ENCODE assay signal across 1 cellular context in the genomic region with DNA sequence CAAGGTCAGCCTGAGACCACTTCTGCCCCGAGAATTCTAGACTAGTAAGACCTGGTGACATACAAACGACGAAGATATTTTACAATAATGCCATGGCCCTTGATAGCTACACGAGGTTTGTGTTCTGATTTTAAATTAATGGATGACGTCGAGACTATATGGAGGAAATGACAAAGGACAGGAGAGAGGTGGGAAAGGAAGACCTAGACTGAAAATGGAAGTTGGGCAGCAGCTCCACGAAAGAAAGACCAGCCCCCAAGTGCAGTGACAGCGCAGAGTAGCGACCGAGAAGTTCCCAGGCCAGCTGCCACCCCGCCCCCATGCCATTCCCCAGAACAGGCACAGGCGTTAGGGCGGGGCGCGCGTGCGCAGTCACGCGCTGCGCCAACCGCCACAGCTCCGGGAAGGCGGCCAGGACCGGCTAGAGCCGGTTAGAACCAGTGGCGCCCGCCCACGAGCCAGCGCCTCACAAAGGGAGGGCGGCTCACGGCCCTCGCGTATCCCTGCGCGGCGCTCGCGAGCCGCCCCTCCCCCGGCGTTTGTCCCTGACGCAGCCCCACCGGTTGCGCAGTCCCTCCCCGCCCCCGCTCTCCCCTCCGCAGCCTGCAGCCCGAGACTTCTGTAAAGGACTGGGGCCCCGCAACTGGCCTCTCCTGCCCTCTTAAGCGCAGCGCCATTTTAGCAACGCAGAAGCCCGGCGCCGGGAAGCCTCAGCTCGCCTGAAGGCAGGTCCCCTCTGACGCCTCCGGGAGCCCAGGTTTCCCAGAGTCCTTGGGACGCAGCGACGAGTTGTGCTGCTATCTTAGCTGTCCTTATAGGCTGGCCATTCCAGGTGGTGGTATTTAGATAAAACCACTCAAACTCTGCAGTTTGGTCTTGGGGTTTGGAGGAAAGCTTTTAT.
A peak's percentile ranks its signal among the peaks of the same experiment; 100 is the strongest.
TF ChIP-seq lines count a peak whose summit lies in the region.

No MANE protein-coding gene starts in this region.

TF ChIP-seq in K562, 482 proteins besides CTCF, POLR2A, EP300 and RAD21 (continued from another document and continues in another):
- peak; percentile 100 for TF ChIP-seq KLF16 (IDR thresholded peaks at IDR 0.05)
- TF ChIP-seq ASH1L (IDR thresholded peaks at IDR 0.05; ENCODE audit: borderline replicate concordance, low read depth, partially characterized antibody): no peak
- TF ChIP-seq, protein P1, sequence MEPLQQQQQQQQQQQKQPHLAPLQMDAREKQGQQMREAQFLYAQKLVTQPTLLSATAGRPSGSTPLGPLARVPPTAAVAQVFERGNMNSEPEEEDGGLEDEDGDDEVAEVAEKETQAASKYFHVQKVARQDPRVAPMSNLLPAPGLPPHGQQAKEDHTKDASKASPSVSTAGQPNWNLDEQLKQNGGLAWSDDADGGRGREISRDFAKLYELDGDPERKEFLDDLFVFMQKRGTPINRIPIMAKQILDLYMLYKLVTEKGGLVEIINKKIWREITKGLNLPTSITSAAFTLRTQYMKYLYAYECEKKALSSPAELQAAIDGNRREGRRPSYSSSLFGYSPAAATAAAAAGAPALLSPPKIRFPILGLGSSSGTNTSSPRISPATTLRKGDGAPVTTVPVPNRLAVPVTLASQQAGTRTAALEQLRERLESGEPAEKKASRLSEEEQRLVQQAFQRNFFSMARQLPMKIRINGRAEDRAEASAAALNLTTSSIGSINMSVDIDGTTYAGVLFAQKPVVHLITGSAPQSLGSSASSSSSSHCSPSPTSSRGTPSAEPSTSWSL (CRISPR knock-in tag; IDR thresholded peaks at IDR 0.05; ENCODE audit: borderline replicate concordance): no peak
- no peak for TF ChIP-seq ZNF217 (CRISPR knock-in tag; IDR thresholded peaks at IDR 0.05)
- TF ChIP-seq ZFP36 (IDR thresholded peaks at IDR 0.05; ENCODE audit: low read depth, low read length, partially characterized antibody): peak; percentile 29
- TF ChIP-seq, protein P2, sequence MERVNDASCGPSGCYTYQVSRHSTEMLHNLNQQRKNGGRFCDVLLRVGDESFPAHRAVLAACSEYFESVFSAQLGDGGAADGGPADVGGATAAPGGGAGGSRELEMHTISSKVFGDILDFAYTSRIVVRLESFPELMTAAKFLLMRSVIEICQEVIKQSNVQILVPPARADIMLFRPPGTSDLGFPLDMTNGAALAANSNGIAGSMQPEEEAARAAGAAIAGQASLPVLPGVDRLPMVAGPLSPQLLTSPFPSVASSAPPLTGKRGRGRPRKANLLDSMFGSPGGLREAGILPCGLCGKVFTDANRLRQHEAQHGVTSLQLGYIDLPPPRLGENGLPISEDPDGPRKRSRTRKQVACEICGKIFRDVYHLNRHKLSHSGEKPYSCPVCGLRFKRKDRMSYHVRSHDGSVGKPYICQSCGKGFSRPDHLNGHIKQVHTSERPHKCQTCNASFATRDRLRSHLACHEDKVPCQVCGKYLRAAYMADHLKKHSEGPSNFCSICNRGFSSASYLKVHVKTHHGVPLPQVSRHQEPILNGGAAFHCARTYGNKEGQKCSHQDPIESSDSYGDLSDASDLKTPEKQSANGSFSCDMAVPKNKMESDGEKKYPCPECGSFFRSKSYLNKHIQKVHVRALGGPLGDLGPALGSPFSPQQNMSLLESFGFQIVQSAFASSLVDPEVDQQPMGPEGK (CRISPR knock-in tag; IDR thresholded peaks at IDR 0.05; ENCODE audit: borderline replicate concordance): no peak
- TF ChIP-seq, protein P3, sequence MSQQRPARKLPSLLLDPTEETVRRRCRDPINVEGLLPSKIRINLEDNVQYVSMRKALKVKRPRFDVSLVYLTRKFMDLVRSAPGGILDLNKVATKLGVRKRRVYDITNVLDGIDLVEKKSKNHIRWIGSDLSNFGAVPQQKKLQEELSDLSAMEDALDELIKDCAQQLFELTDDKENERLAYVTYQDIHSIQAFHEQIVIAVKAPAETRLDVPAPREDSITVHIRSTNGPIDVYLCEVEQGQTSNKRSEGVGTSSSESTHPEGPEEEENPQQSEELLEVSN (IDR thresholded peaks at IDR 0.05; ENCODE audit: borderline replicate concordance in 1 of 2, extremely low read depth in 1 of 2, insufficient read depth in 1 of 2, insufficient read length in 1 of 2, low read depth in 1 of 2, low read length in 1 of 2, poor library complexity in 1 of 2, severe bottlenecking in 1 of 2): peak; percentile 65 to 86
- TF ChIP-seq, protein P4, sequence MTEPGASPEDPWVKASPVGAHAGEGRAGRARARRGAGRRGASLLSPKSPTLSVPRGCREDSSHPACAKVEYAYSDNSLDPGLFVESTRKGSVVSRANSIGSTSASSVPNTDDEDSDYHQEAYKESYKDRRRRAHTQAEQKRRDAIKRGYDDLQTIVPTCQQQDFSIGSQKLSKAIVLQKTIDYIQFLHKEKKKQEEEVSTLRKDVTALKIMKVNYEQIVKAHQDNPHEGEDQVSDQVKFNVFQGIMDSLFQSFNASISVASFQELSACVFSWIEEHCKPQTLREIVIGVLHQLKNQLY (CRISPR knock-in tag; conservative IDR thresholded peaks at IDR 0.05): no peak
- no peak for TF ChIP-seq TFAM (CRISPR knock-in tag; conservative IDR thresholded peaks at IDR 0.05)
- peak; percentile 99 for TF ChIP-seq RNF2 (IDR thresholded peaks at IDR 0.05)
- no peak for TF ChIP-seq SREBF2 (CRISPR knock-in tag; IDR thresholded peaks at IDR 0.05)
- no peak for TF ChIP-seq ZNF507 (tag; conservative IDR thresholded peaks at IDR 0.05)
- no peak for TF ChIP-seq MCM7 (IDR thresholded peaks at IDR 0.05)
- TF ChIP-seq, protein P5, sequence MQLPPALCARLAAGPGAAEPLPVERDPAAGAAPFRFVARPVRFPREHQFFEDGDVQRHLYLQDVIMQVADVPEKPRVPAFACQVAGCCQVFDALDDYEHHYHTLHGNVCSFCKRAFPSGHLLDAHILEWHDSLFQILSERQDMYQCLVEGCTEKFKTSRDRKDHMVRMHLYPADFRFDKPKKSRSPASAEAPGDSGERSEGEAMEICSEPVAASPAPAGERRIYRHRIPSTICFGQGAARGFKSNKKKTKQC (CRISPR knock-in tag; IDR thresholded peaks at IDR 0.05): no peak; the same call in 1 of the 2 replicates
- TF ChIP-seq RBBP5 (IDR thresholded peaks at IDR 0.05; ENCODE audit: borderline replicate concordance, insufficient read depth, low read length, poor library complexity, severe bottlenecking): peak; percentile 50
- no peak for TF ChIP-seq ZNF3 (CRISPR knock-in tag; IDR thresholded peaks at IDR 0.05)
- TF ChIP-seq, protein P6, sequence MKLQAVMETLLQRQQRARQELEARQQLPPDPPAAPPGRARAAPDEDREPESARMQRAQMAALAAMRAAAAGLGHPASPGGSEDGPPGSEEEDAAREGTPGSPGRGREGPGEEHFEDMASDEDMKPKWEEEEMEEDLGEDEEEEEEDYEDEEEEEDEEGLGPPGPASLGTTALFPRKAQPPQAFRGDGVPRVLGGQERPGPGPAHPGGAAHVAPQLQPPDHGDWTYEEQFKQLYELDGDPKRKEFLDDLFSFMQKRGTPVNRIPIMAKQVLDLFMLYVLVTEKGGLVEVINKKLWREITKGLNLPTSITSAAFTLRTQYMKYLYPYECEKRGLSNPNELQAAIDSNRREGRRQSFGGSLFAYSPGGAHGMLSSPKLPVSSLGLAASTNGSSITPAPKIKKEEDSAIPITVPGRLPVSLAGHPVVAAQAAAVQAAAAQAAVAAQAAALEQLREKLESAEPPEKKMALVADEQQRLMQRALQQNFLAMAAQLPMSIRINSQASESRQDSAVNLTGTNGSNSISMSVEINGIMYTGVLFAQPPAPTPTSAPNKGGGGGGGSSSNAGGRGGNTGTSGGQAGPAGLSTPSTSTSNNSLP (IDR thresholded peaks at IDR 0.05; ENCODE audit: borderline replicate concordance, low read depth, low read length): peak; percentile 3; the same call in 1 of the 2 replicates
- TF ChIP-seq GATA2 (CRISPR knock-in tag; IDR thresholded peaks at IDR 0.05): no peak
- no peak for TF ChIP-seq IRF2 (CRISPR knock-in tag; IDR thresholded peaks at IDR 0.05)
- peak; percentile 86; the same call in 1 of the 2 replicates for TF ChIP-seq POLR2AphosphoS2 (IDR thresholded peaks at IDR 0.05; ENCODE audit: low read length)
- no peak for TF ChIP-seq CHD4 (IDR thresholded peaks at IDR 0.05; ENCODE audit: insufficient read depth, insufficient replicate concordance, low read depth, low read length, poor library complexity, severe bottlenecking)
- no peak for TF ChIP-seq ZNF444 (CRISPR knock-in tag; IDR thresholded peaks at IDR 0.05)
- TF ChIP-seq SAFB2 (IDR thresholded peaks at IDR 0.05; ENCODE audit: borderline replicate concordance, low read depth, low read length, severe bottlenecking): no peak
- TF ChIP-seq PYGO2 (tag; IDR thresholded peaks at IDR 0.05): peak; percentile 37; the same call in 1 of the 2 replicates
- no peak for TF ChIP-seq SMARCC2 (IDR thresholded peaks at IDR 0.05; ENCODE audit: low read depth)
- TF ChIP-seq ERF (CRISPR knock-in tag; IDR thresholded peaks at IDR 0.05): peak; percentile 98
- TF ChIP-seq SOX6 (IDR thresholded peaks at IDR 0.05): peak; percentile 86
- TF ChIP-seq RBM22 (IDR thresholded peaks at IDR 0.05; ENCODE audit: low read depth, low read length, poor library complexity, severe bottlenecking): peak; percentile 37
- TF ChIP-seq SMC3 (conservative IDR thresholded peaks at IDR 0.05; ENCODE audit: insufficient read depth, low read depth, low read length): 0 out of 2 replicates have a peak, but pooled peaks have one; percentile 19
- no peak for TF ChIP-seq ZNF668 (CRISPR knock-in tag; IDR thresholded peaks at IDR 0.05)
- TF ChIP-seq ZNF717 (CRISPR knock-in tag; IDR thresholded peaks at IDR 0.05): no peak
- peak; percentile 39 for TF ChIP-seq RBM25 (IDR thresholded peaks at IDR 0.05; ENCODE audit: low read depth, low read length, severe bottlenecking)
- TF ChIP-seq NFYB (IDR thresholded peaks at IDR 0.05; ENCODE audit: extremely low read depth, insufficient read length): no peak
- TF ChIP-seq ZC3H4 (CRISPR knock-in tag; IDR thresholded peaks at IDR 0.05; ENCODE audit: borderline replicate concordance): 0 out of 2 replicates have a peak, but pooled peaks have one; percentile 38
- TF ChIP-seq JUND (IDR thresholded peaks at IDR 0.05; ENCODE audit: borderline replicate concordance, low read depth, low read length): peak; percentile 72; the same call in 1 of the 2 replicates
- TF ChIP-seq JUND (tag; IDR thresholded peaks at IDR 0.05; ENCODE audit: borderline replicate concordance, low read depth, low read length): no peak
- TF ChIP-seq CBX3 (IDR thresholded peaks at IDR 0.05; ENCODE audit: borderline replicate concordance in 1 of 2, low read length in 2 of 2): 0 out of 3 replicates have a peak, but pooled peaks of 1 of the 2 experiments have one; percentile 9
- peak; percentile 62 for TF ChIP-seq SMAD1 (IDR thresholded peaks at IDR 0.05; ENCODE audit: low read depth, low read length, partially characterized antibody)
- peak; percentile 54 for TF ChIP-seq KDM5B (IDR thresholded peaks at IDR 0.05; ENCODE audit: insufficient replicate concordance, low read depth, low read length)
- TF ChIP-seq, protein P7, sequence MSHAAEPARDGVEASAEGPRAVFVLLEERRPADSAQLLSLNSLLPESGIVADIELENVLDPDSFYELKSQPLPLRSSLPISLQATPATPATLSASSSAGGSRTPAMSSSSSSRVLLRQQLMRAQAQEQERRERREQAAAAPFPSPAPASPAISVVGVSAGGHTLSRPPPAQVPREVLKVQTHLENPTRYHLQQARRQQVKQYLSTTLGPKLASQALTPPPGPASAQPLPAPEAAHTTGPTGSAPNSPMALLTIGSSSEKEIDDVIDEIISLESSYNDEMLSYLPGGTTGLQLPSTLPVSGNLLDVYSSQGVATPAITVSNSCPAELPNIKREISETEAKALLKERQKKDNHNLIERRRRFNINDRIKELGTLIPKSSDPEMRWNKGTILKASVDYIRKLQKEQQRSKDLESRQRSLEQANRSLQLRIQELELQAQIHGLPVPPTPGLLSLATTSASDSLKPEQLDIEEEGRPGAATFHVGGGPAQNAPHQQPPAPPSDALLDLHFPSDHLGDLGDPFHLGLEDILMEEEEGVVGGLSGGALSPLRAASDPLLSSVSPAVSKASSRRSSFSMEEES (CRISPR knock-in tag; IDR thresholded peaks at IDR 0.05): peak; percentile 20; the same call in 1 of the 2 replicates
- TF ChIP-seq POLR2B (IDR thresholded peaks at IDR 0.05; ENCODE audit: low read depth, partially characterized antibody): peak; percentile 82
- no peak for TF ChIP-seq ZC3H8 (IDR thresholded peaks at IDR 0.05)
- TF ChIP-seq, protein P8, sequence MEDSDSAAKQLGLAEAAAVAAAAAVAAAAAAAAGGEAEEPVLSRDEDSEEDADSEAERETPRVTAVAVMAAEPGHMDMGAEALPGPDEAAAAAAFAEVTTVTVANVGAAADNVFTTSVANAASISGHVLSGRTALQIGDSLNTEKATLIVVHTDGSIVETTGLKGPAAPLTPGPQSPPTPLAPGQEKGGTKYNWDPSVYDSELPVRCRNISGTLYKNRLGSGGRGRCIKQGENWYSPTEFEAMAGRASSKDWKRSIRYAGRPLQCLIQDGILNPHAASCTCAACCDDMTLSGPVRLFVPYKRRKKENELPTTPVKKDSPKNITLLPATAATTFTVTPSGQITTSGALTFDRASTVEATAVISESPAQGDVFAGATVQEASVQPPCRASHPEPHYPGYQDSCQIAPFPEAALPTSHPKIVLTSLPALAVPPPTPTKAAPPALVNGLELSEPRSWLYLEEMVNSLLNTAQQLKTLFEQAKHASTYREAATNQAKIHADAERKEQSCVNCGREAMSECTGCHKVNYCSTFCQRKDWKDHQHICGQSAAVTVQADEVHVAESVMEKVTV (CRISPR knock-in tag; IDR thresholded peaks at IDR 0.05): no peak
- no peak for TF ChIP-seq GTF2A2 (tag; IDR thresholded peaks at IDR 0.05)
- no peak for TF ChIP-seq TCF7L2 (IDR thresholded peaks at IDR 0.05; ENCODE audit: low read depth, low read length)
- TF ChIP-seq, protein P9, sequence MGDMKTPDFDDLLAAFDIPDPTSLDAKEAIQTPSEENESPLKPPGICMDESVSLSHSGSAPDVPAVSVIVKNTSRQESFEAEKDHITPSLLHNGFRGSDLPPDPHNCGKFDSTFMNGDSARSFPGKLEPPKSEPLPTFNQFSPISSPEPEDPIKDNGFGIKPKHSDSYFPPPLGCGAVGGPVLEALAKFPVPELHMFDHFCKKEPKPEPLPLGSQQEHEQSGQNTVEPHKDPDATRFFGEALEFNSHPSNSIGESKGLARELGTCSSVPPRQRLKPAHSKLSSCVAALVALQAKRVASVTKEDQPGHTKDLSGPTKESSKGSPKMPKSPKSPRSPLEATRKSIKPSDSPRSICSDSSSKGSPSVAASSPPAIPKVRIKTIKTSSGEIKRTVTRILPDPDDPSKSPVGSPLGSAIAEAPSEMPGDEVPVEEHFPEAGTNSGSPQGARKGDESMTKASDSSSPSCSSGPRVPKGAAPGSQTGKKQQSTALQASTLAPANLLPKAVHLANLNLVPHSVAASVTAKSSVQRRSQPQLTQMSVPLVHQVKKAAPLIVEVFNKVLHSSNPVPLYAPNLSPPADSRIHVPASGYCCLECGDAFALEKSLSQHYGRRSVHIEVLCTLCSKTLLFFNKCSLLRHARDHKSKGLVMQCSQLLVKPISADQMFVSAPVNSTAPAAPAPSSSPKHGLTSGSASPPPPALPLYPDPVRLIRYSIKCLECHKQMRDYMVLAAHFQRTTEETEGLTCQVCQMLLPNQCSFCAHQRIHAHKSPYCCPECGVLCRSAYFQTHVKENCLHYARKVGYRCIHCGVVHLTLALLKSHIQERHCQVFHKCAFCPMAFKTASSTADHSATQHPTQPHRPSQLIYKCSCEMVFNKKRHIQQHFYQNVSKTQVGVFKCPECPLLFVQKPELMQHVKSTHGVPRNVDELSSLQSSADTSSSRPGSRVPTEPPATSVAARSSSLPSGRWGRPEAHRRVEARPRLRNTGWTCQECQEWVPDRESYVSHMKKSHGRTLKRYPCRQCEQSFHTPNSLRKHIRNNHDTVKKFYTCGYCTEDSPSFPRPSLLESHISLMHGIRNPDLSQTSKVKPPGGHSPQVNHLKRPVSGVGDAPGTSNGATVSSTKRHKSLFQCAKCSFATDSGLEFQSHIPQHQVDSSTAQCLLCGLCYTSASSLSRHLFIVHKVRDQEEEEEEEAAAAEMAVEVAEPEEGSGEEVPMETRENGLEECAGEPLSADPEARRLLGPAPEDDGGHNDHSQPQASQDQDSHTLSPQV (IDR thresholded peaks at IDR 0.05): no peak
- no peak for TF ChIP-seq NFE2L1 (tag; IDR thresholded peaks at IDR 0.05; ENCODE audit: borderline replicate concordance, low read depth)
- TF ChIP-seq RHOXF2B (CRISPR knock-in tag; conservative IDR thresholded peaks at IDR 0.05): no peak
